Comparison of ENCODE assay signal across 9 cellular contexts in genomic region chr3:129068291-129068886, GRCh38. TPM values are rescaled to one million over a fixed set of nuclear protein-coding genes. Genes with fewer than 3 reads are reported as not detected.
A peak's percentile ranks its signal among the peaks of the same experiment; 100 is the strongest.
DNase-seq lines count a peak whose midpoint lies in the region; ATAC-seq and TF ChIP-seq lines count a peak whose summit lies in the region.
"Had no signal": no experiment of that assay in that cellular context is flagged by ENCODE, and none has a peak within 500 bp of the region (broad histone marks: within the 10 kb centered on the region; RNA-seq: fewer than 3 reads in every experiment).

No MANE protein-coding gene starts in this region.

- intact Hi-C loops in activated T-helper 1 cell treated with anti-CD3 and anti-CD28 coated beads, Interleukin-12 subunit alpha, Interleukin-12 subunit beta, Interleukin-2, Interleukin-4 antibody, amounts not matched to agents 30 ng/mL and 10 ng/mL and 1 ng/mL, durations not matched to agents 14 hours and 24 hours and 36 hours (cut with micrococcal nuclease) = loop anchor here (1.0 to 5.0 kb wide), 2 partner anchors 15 to 54 kb away; partner anchors contain the start of gene RAB43
- intact Hi-C loops in heart right ventricle (cut with DNase I) = no loop called here

- no peak overlapping the region for H3K4me3 Mint-ChIP-seq in GM23338
- H3K4me3 Mint-ChIP-seq in activated T-helper 1 cell treated with anti-CD3 and anti-CD28 coated beads, Interleukin-12 subunit alpha, Interleukin-12 subunit beta, Interleukin-2, Interleukin-4 antibody, amounts not matched to agents 30 ng/mL and 10 ng/mL and 1 ng/mL, durations not matched to agents 14 hours and 24 hours and 36 hours = peak overlapping the region; percentile 67

- ATAC-seq in GM23338 (peak; percentile 82), heart right ventricle (peak; percentile 45 to 78 (median 64)), GM18511 (IDR thresholded peaks at IDR 0.05; ENCODE audit: unreplicated experiment) (no peak)

- WGBS in heart right ventricle, 2 donors = 17 to 20% methylated on average over 31 to 43 of the region's 44 CpGs

- no peaks in the 10 kb centered on the region; the same call in 2 of the 3 replicates for H3K36me3 Mint-ChIP-seq in GM23338 (ENCODE audit: low read depth)
- no peaks in the 10 kb centered on the region for H3K36me3 Mint-ChIP-seq in activated T-helper 1 cell treated with anti-CD3 and anti-CD28 coated beads, Interleukin-12 subunit alpha, Interleukin-12 subunit beta, Interleukin-2, Interleukin-4 antibody, amounts not matched to agents 30 ng/mL and 10 ng/mL and 1 ng/mL, durations not matched to agents 14 hours and 24 hours and 36 hours (ENCODE audit: low read depth)

- H3K9me2 ChIP-seq in GM23338 (ENCODE audit: insufficient read depth) = no peaks in the 10 kb centered on the region

- no peaks in the 10 kb centered on the region for H3K79me2 ChIP-seq in GM23338 (replicated peaks; ENCODE audit: insufficient read depth)

- H3K27me3 ChIP-seq in GM23338 (ENCODE audit: insufficient read depth) (peaks cover 9% of the 10 kb centered on the region), heart right ventricle (no peaks in the 10 kb centered on the region), SJCRH30 (no peaks in the 10 kb centered on the region)

- TF ChIP-seq CTCF in GM23338 (conservative IDR thresholded peaks at IDR 0.05; ENCODE audit: low read depth in 2 of 2) = no peak
- no peak for TF ChIP-seq CTCF in heart right ventricle (IDR thresholded peaks at IDR 0.05)

- H3K4me3 ChIP-seq in GM23338 = peak overlapping the region; percentile 59
- peak overlapping the region in 9 of 10 donors; percentile 16 to 56 (median 44) for H3K4me3 ChIP-seq in heart right ventricle
- H3K4me3 ChIP-seq in skin epidermis = peak overlapping the region; percentile 15 to 45 (median 32)
- no peak overlapping the region for H3K4me3 ChIP-seq in SJCRH30

- H3K36me3 ChIP-seq in GM23338 (ENCODE audit: insufficient read depth) (no peaks in the 10 kb centered on the region), heart right ventricle (no peaks in the 10 kb centered on the region), SJCRH30 (no peaks in the 10 kb centered on the region)

- H3F3A ChIP-seq in GM23338 (replicated peaks; ENCODE audit: low read depth) = no peaks in the 10 kb centered on the region

- H4K20me1 ChIP-seq in GM23338 (replicated peaks; ENCODE audit: insufficient read depth) = no peaks in the 10 kb centered on the region

- peaks cover 4% of the 10 kb centered on the region; the same call in 2 of the 3 replicates for H3K9me3 Mint-ChIP-seq in GM23338
- H3K9me3 Mint-ChIP-seq in activated T-helper 1 cell treated with anti-CD3 and anti-CD28 coated beads, Interleukin-12 subunit alpha, Interleukin-12 subunit beta, Interleukin-2, Interleukin-4 antibody, amounts not matched to agents 30 ng/mL and 10 ng/mL and 1 ng/mL, durations not matched to agents 14 hours and 24 hours and 36 hours = peaks cover 5% of the 10 kb centered on the region

- peak overlapping the region; percentile 98 for H2AFZ ChIP-seq in GM23338

- H3K4me2 ChIP-seq in GM23338 = peak overlapping the region; percentile 85

- H3K4me1 ChIP-seq in GM23338 (ENCODE audit: insufficient read depth) (no peaks in the 10 kb centered on the region), heart right ventricle (peaks cover 0 to 12% (median 7%) of the 10 kb centered on the region in 9 donors), SJCRH30 (no peaks in the 10 kb centered on the region)

- H3K27ac ChIP-seq in GM23338 (ENCODE audit: low read depth) (no peak overlapping the region), heart right ventricle (peak overlapping the region in 4 of 10 donors; percentile 18 to 37 (median 20)), skin epidermis (peak overlapping the region in 11 of 21 experiments; percentile 7 to 65 (median 19)), SJCRH30 (no peak overlapping the region)

- no peak overlapping the region for H3K27ac Mint-ChIP-seq in GM23338
- H3K27ac Mint-ChIP-seq in activated T-helper 1 cell treated with anti-CD3 and anti-CD28 coated beads, Interleukin-12 subunit alpha, Interleukin-12 subunit beta, Interleukin-2, Interleukin-4 antibody, amounts not matched to agents 30 ng/mL and 10 ng/mL and 1 ng/mL, durations not matched to agents 14 hours and 24 hours and 36 hours = no peak overlapping the region

- H3K4me1 Mint-ChIP-seq in GM23338 = no peaks in the 10 kb centered on the region; the same call in 2 of the 3 replicates
- peaks cover 5% of the 10 kb centered on the region for H3K4me1 Mint-ChIP-seq in activated T-helper 1 cell treated with anti-CD3 and anti-CD28 coated beads, Interleukin-12 subunit alpha, Interleukin-12 subunit beta, Interleukin-2, Interleukin-4 antibody, amounts not matched to agents 30 ng/mL and 10 ng/mL and 1 ng/mL, durations not matched to agents 14 hours and 24 hours and 36 hours (ENCODE audit: low read depth)

- DNase-seq in GM23338 (ENCODE audit: low spot score) = peak; percentile 19
- no peak for DNase-seq in activated T-helper 1 cell treated with anti-CD3 and anti-CD28 coated beads, Interleukin-12 subunit alpha, Interleukin-12 subunit beta, Interleukin-2, Interleukin-4 antibody, amounts not matched to agents 30 ng/mL and 10 ng/mL and 1 ng/mL, durations not matched to agents 14 hours and 24 hours and 36 hours (ENCODE audit: low spot score)
- DNase-seq in heart right ventricle = no peak
- DNase-seq in SJCRH30 = no peak
- no peak for DNase-seq in NCI-H446 (lab: John Stamatoyannopoulos, UW)
- DNase-seq in GM03348 (ENCODE audit: low spot score) = no peak
- DNase-seq: stimulated activated CD4-positive, alpha-beta T cell treated with anti-CD3 and anti-CD28 coated beads, Interleukin-4, amount 100 ng/mL, for 24 hours had no signal

- H3K9me3 ChIP-seq in heart right ventricle (peaks cover 0 to 4% (median 0%) of the 10 kb centered on the region in 11 donors), SJCRH30 (replicated peaks) (no peaks in the 10 kb centered on the region)

- H3K27me3 Mint-ChIP-seq in GM23338 (ENCODE audit: insufficient read depth, low read depth, poor library complexity) = peaks cover 10% of the 10 kb centered on the region
- H3K27me3 Mint-ChIP-seq in activated T-helper 1 cell treated with anti-CD3 and anti-CD28 coated beads, Interleukin-12 subunit alpha, Interleukin-12 subunit beta, Interleukin-2, Interleukin-4 antibody, amounts not matched to agents 30 ng/mL and 10 ng/mL and 1 ng/mL, durations not matched to agents 14 hours and 24 hours and 36 hours (ENCODE audit: insufficient read depth) = peaks cover 11% of the 10 kb centered on the region

TF ChIP-seq in GM23338, 12 proteins besides CTCF, POLR2A, EP300 and RAD21 (continues in another document):
- TF ChIP-seq REST (IDR thresholded peaks at IDR 0.05; ENCODE audit: unreplicated experiment) (no peak), STAT1 (IDR thresholded peaks at IDR 0.05; ENCODE audit: unreplicated experiment) (no peak), EZH2phosphoT487 (IDR thresholded peaks at IDR 0.05; ENCODE audit: unreplicated experiment) (no peak)

RNA-seq across cellular contexts. Expression of gene GP9, which starts 7.8 kb away (rescaled TPM):
- total RNA-seq in GM23338 (2014; rRNA removed; shearing (Covaris generic)) = not detected in 2 replicates
- polyA plus RNA-seq in GM23338 (2016; fragmentation: Nextera tagmentation; extraction: Ambion mirVana) = not detected in 2 replicates
- total RNA-seq in activated T-helper 1 cell treated with anti-CD3 and anti-CD28 coated beads, Interleukin-12 subunit alpha, Interleukin-12 subunit beta, Interleukin-2, Interleukin-4 antibody, amounts not matched to agents 30 ng/mL and 10 ng/mL and 1 ng/mL, durations not matched to agents 14 hours and 24 hours and 36 hours = not detected in 2 replicates
- not detected for total RNA-seq in heart right ventricle
- polyA plus RNA-seq in heart right ventricle = under 1 TPM in 1 of 2 donors, not detected in 1; 0.13 TPM
- total RNA-seq in SJCRH30 (2014; rRNA removed; shearing (Covaris generic)) = not detected in 2 replicates

RNA-seq across cellular contexts. Expression of gene RAB43, which starts 53.2 kb away (rescaled TPM):
- total RNA-seq in GM23338 (2014; rRNA removed; shearing (Covaris generic)) = 32.5 and 37.0 TPM in 2 replicates
- polyA plus RNA-seq in GM23338 (2016; fragmentation: Nextera tagmentation; extraction: Ambion mirVana) = 5.7 and 7.3 TPM in 2 replicates
- 46.8 and 47.6 TPM in 2 replicates for total RNA-seq in activated T-helper 1 cell treated with anti-CD3 and anti-CD28 coated beads, Interleukin-12 subunit alpha, Interleukin-12 subunit beta, Interleukin-2, Interleukin-4 antibody, amounts not matched to agents 30 ng/mL and 10 ng/mL and 1 ng/mL, durations not matched to agents 14 hours and 24 hours and 36 hours
- total RNA-seq in heart right ventricle = 1 to 10 TPM in 9 of 10 donors, under 1 TPM in 1; 0.96 to 8.2 (median 4.1) TPM
- 1 to 10 TPM; 2.5 to 4.0 TPM for polyA plus RNA-seq in heart right ventricle
- 2.5 and 2.9 TPM in 2 replicates for total RNA-seq in SJCRH30 (2014; rRNA removed; shearing (Covaris generic))

Comparison
In these comparisons a context has a peak if more than half of its experiments do, and no peak if none do; other contexts are left out.
1. H3K27ac ChIP-seq: peak in skin epidermis (11 of 21); none in GM23338 (single experiment) and SJCRH30 (single experiment).